In genomic region chr5:112160652-112161391, GRCh38 we compare ENCODE assay signal across 1 cellular context.
TF ChIP-seq lines count a peak whose summit lies in the region.

No MANE protein-coding gene starts in this region.

TF ChIP-seq in K562, 482 proteins besides CTCF, POLR2A, EP300 and RAD21 (continued from another document and continues in another):
- TF ChIP-seq ATF6 (CRISPR knock-in tag; IDR thresholded peaks at IDR 0.05) (0 out of 2 replicates have a peak, but pooled peaks have one; percentile 58), STAT5A (IDR thresholded peaks at IDR 0.05; ENCODE audit: borderline replicate concordance, low read length) (no peak; the same call in 1 of the 2 replicates), MTF1 (CRISPR knock-in tag; IDR thresholded peaks at IDR 0.05; ENCODE audit: borderline replicate concordance) (no peak), CXXC5 (CRISPR knock-in tag; IDR thresholded peaks at IDR 0.05) (peak; percentile 67), HSF4 (CRISPR knock-in tag; IDR thresholded peaks at IDR 0.05; ENCODE audit: borderline replicate concordance) (no peak), TRIM24 (IDR thresholded peaks at IDR 0.05) (peak in 1 of 2 experiments; percentile 40; a peak in 1 of 4 replicates), SMARCE1 (IDR thresholded peaks at IDR 0.05) (no peak), SMC3 (conservative IDR thresholded peaks at IDR 0.05; ENCODE audit: insufficient read depth, low read depth, low read length) (peak; percentile 73), CREBBP (IDR thresholded peaks at IDR 0.05; ENCODE audit: low read depth, low read length) (no peak), PML (IDR thresholded peaks at IDR 0.05; ENCODE audit: low read length) (peak; percentile 92), YY1 (IDR thresholded peaks at IDR 0.05; ENCODE audit: borderline replicate concordance in 1 of 3, control insufficient read depth in 1 of 3, extremely low read depth in 1 of 3, insufficient read depth in 3 of 3, insufficient read length in 1 of 3, insufficient replicate concordance in 2 of 3, low read depth in 1 of 3, low read length in 2 of 3) (peak in 2 of 3 experiments; percentile 76 to 80), ZFPM2 (CRISPR knock-in tag; IDR thresholded peaks at IDR 0.05) (no peak), ZBTB33 (CRISPR knock-in tag; IDR thresholded peaks at IDR 0.05) (peak; percentile 79; the same call in 1 of the 2 replicates), CEBPB (tag; IDR thresholded peaks at IDR 0.05) (no peak), HMG20A (CRISPR knock-in tag; conservative IDR thresholded peaks at IDR 0.05) (no peak), HMGN3 (IDR thresholded peaks at IDR 0.05; ENCODE audit: borderline replicate concordance, extremely low read depth, insufficient read length, low read depth, low read length) (peak; percentile 85), ZKSCAN3 (CRISPR knock-in tag; IDR thresholded peaks at IDR 0.05) (no peak), SNIP1 (IDR thresholded peaks at IDR 0.05; ENCODE audit: low read depth) (no peak), ZNF146 (CRISPR knock-in tag; IDR thresholded peaks at IDR 0.05; ENCODE audit: unreplicated experiment) (no peak), CBX2 (IDR thresholded peaks at IDR 0.05; ENCODE audit: insufficient read depth, low read length, poor library complexity, severe bottlenecking) (no peak), TEAD2 (tag; IDR thresholded peaks at IDR 0.05) (no peak), SMAD2 (IDR thresholded peaks at IDR 0.05; ENCODE audit: low read depth, low read length) (no peak), NRF1 (conservative IDR thresholded peaks at IDR 0.05 in 1 of 2, IDR thresholded peaks at IDR 0.05 in 1 of 2) (peak; percentile 25 to 30; a peak in 1 of 4 replicates), ZNF561 (CRISPR knock-in tag; conservative IDR thresholded peaks at IDR 0.05) (no peak), MYC (IDR thresholded peaks at IDR 0.05; ENCODE audit: low read depth, low read length) (peak; percentile 96), MYC (CRISPR knock-in tag; IDR thresholded peaks at IDR 0.05; ENCODE audit: borderline replicate concordance, low read depth) (peak; percentile 96), ZNF75A (CRISPR knock-in tag; IDR thresholded peaks at IDR 0.05) (no peak), BMI1 (IDR thresholded peaks at IDR 0.05; ENCODE audit: low read length) (no peak), ZNF354B (CRISPR knock-in tag; IDR thresholded peaks at IDR 0.05) (no peak), JUN (IDR thresholded peaks at IDR 0.05; ENCODE audit: borderline replicate concordance, low read depth, low read length) (peak; percentile 78; the same call in 1 of the 2 replicates), JUN (CRISPR knock-in tag; IDR thresholded peaks at IDR 0.05; ENCODE audit: borderline replicate concordance) (no peak), ZNF23 (CRISPR knock-in tag; IDR thresholded peaks at IDR 0.05) (no peak), PRDM10 (IDR thresholded peaks at IDR 0.05; ENCODE audit: partially characterized antibody) (peak; percentile 100), RHOXF2B (CRISPR knock-in tag; conservative IDR thresholded peaks at IDR 0.05) (no peak), SIN3A (IDR thresholded peaks at IDR 0.05; ENCODE audit: borderline replicate concordance in 2 of 2, control insufficient read depth in 1 of 2, low read depth in 2 of 2, low read length in 2 of 2) (peak; percentile 52 to 54; a peak in 1 of 4 replicates), GTF2F1 (IDR thresholded peaks at IDR 0.05; ENCODE audit: low read depth, low read length) (peak; percentile 91), ZNF766 (CRISPR knock-in tag; conservative IDR thresholded peaks at IDR 0.05) (no peak), MXI1 (IDR thresholded peaks at IDR 0.05; ENCODE audit: low read depth, low read length) (peak; percentile 36; the same call in 1 of the 2 replicates), RFX5 (IDR thresholded peaks at IDR 0.05; ENCODE audit: low read depth, low read length) (no peak), ZNF696 (CRISPR knock-in tag; conservative IDR thresholded peaks at IDR 0.05) (no peak), TAF9B (IDR thresholded peaks at IDR 0.05; ENCODE audit: partially characterized antibody) (peak; percentile 89)
- TF ChIP-seq, protein P1, sequence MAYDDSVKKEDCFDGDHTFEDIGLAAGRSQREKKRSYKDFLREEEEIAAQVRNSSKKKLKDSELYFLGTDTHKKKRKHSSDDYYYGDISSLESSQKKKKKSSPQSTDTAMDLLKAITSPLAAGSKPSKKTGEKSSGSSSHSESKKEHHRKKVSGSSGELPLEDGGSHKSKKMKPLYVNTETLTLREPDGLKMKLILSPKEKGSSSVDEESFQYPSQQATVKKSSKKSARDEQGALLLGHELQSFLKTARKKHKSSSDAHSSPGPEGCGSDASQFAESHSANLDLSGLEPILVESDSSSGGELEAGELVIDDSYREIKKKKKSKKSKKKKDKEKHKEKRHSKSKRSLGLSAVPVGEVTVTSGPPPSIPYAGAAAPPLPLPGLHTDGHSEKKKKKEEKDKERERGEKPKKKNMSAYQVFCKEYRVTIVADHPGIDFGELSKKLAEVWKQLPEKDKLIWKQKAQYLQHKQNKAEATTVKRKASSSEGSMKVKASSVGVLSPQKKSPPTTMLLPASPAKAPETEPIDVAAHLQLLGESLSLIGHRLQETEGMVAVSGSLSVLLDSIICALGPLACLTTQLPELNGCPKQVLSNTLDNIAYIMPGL (CRISPR knock-in tag; IDR thresholded peaks at IDR 0.05): peak; percentile 96; the same call in 1 of the 2 replicates
- TF ChIP-seq, protein P2, sequence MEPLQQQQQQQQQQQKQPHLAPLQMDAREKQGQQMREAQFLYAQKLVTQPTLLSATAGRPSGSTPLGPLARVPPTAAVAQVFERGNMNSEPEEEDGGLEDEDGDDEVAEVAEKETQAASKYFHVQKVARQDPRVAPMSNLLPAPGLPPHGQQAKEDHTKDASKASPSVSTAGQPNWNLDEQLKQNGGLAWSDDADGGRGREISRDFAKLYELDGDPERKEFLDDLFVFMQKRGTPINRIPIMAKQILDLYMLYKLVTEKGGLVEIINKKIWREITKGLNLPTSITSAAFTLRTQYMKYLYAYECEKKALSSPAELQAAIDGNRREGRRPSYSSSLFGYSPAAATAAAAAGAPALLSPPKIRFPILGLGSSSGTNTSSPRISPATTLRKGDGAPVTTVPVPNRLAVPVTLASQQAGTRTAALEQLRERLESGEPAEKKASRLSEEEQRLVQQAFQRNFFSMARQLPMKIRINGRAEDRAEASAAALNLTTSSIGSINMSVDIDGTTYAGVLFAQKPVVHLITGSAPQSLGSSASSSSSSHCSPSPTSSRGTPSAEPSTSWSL (CRISPR knock-in tag; IDR thresholded peaks at IDR 0.05; ENCODE audit: borderline replicate concordance): 0 out of 2 replicates have a peak, but pooled peaks have one; percentile 18
- TF ChIP-seq, protein P3, sequence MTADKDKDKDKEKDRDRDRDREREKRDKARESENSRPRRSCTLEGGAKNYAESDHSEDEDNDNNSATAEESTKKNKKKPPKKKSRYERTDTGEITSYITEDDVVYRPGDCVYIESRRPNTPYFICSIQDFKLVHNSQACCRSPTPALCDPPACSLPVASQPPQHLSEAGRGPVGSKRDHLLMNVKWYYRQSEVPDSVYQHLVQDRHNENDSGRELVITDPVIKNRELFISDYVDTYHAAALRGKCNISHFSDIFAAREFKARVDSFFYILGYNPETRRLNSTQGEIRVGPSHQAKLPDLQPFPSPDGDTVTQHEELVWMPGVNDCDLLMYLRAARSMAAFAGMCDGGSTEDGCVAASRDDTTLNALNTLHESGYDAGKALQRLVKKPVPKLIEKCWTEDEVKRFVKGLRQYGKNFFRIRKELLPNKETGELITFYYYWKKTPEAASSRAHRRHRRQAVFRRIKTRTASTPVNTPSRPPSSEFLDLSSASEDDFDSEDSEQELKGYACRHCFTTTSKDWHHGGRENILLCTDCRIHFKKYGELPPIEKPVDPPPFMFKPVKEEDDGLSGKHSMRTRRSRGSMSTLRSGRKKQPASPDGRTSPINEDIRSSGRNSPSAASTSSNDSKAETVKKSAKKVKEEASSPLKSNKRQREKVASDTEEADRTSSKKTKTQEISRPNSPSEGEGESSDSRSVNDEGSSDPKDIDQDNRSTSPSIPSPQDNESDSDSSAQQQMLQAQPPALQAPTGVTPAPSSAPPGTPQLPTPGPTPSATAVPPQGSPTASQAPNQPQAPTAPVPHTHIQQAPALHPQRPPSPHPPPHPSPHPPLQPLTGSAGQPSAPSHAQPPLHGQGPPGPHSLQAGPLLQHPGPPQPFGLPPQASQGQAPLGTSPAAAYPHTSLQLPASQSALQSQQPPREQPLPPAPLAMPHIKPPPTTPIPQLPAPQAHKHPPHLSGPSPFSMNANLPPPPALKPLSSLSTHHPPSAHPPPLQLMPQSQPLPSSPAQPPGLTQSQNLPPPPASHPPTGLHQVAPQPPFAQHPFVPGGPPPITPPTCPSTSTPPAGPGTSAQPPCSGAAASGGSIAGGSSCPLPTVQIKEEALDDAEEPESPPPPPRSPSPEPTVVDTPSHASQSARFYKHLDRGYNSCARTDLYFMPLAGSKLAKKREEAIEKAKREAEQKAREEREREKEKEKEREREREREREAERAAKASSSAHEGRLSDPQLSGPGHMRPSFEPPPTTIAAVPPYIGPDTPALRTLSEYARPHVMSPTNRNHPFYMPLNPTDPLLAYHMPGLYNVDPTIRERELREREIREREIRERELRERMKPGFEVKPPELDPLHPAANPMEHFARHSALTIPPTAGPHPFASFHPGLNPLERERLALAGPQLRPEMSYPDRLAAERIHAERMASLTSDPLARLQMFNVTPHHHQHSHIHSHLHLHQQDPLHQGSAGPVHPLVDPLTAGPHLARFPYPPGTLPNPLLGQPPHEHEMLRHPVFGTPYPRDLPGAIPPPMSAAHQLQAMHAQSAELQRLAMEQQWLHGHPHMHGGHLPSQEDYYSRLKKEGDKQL (CRISPR knock-in tag; IDR thresholded peaks at IDR 0.05; ENCODE audit: borderline replicate concordance): no peak
- TF ChIP-seq, protein P4, sequence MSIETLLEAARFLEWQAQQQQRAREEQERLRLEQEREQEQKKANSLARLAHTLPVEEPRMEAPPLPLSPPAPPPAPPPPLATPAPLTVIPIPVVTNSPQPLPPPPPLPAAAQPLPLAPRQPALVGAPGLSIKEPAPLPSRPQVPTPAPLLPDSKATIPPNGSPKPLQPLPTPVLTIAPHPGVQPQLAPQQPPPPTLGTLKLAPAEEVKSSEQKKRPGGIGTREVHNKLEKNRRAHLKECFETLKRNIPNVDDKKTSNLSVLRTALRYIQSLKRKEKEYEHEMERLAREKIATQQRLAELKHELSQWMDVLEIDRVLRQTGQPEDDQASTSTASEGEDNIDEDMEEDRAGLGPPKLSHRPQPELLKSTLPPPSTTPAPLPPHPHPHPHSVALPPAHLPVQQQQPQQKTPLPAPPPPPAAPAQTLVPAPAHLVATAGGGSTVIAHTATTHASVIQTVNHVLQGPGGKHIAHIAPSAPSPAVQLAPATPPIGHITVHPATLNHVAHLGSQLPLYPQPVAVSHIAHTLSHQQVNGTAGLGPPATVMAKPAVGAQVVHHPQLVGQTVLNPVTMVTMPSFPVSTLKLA (conservative IDR thresholded peaks at IDR 0.05): peak; percentile 68 to 87
- TF ChIP-seq, protein P5, sequence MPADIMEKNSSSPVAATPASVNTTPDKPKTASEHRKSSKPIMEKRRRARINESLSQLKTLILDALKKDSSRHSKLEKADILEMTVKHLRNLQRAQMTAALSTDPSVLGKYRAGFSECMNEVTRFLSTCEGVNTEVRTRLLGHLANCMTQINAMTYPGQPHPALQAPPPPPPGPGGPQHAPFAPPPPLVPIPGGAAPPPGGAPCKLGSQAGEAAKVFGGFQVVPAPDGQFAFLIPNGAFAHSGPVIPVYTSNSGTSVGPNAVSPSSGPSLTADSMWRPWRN (IDR thresholded peaks at IDR 0.05; ENCODE audit: low read depth): no peak
